In the genomic region with DNA sequence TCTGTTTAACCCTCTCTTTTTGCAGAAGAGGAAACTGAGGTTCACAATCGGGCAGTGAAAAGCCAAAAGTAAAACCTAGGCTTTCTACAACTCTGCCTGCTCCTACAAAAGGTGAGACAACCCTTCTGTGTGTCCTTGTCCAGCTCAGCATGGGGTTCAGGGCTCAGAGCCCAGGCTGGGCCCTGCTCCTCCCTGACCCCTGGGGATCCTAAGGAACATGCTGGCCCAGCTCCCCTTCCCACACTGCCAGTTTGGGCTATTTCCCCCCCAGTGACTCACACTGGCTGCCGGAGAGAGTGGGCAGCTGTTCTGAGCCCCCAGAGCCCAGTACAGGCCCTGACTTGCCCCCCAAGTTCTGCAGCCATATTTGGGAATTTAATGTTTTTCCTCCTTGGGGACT, we compare ENCODE assay signal across 12 cellular contexts. TPM values are rescaled to one million over a fixed set of nuclear protein-coding genes. Genes with fewer than 3 reads are reported as not detected.
DNase-seq lines count a peak whose midpoint lies in the region; ATAC-seq and TF ChIP-seq lines count a peak whose summit lies in the region.
"Had no signal": no experiment of that assay in that cellular context is flagged by ENCODE, and none has a peak within 500 bp of the region (broad histone marks: within the 10 kb centered on the region; RNA-seq: fewer than 3 reads in every experiment).

No MANE protein-coding gene starts in this region.

- WGBS in prostate gland: 36% methylated on average over 2 of the region's 2 CpGs

- H3K4me1 Mint-ChIP-seq in Calu3 (ENCODE audit: low read depth, unreplicated experiment): peaks cover 13% of the 10 kb centered on the region
- peaks cover 29% of the 10 kb centered on the region for H3K4me1 Mint-ChIP-seq in activated T-helper 1 cell treated with anti-CD3 and anti-CD28 coated beads, Interleukin-12 subunit alpha, Interleukin-12 subunit beta, Interleukin-2, Interleukin-4 antibody, amounts not matched to agents 30 ng/mL and 10 ng/mL and 1 ng/mL, durations not matched to agents 14 hours and 24 hours and 36 hours (ENCODE audit: low read depth)

- H3K36me3 Mint-ChIP-seq in Calu3 (ENCODE audit: insufficient read depth, unreplicated experiment): peaks cover 33% of the 10 kb centered on the region
- H3K36me3 Mint-ChIP-seq in activated T-helper 1 cell treated with anti-CD3 and anti-CD28 coated beads, Interleukin-12 subunit alpha, Interleukin-12 subunit beta, Interleukin-2, Interleukin-4 antibody, amounts not matched to agents 30 ng/mL and 10 ng/mL and 1 ng/mL, durations not matched to agents 14 hours and 24 hours and 36 hours (ENCODE audit: low read depth): no peaks in the 10 kb centered on the region

- H3K27me3 ChIP-seq in left ventricle myocardium inferior (ENCODE audit: low read depth) (no peaks in the 10 kb centered on the region), prostate gland (replicated peaks; ENCODE audit: insufficient read depth) (no peaks in the 10 kb centered on the region)

- peak overlapping the region; percentile 70 for H3K4me3 Mint-ChIP-seq in Calu3 (ENCODE audit: low read depth, unreplicated experiment)
- H3K4me3 Mint-ChIP-seq in activated T-helper 1 cell treated with anti-CD3 and anti-CD28 coated beads, Interleukin-12 subunit alpha, Interleukin-12 subunit beta, Interleukin-2, Interleukin-4 antibody, amounts not matched to agents 30 ng/mL and 10 ng/mL and 1 ng/mL, durations not matched to agents 14 hours and 24 hours and 36 hours: peak overlapping the region; percentile 41

- no peak for TF ChIP-seq CTCF in Calu3 (IDR thresholded peaks at IDR 0.05; ENCODE audit: unreplicated experiment)
- no peak for TF ChIP-seq CTCF in left ventricle myocardium inferior (IDR thresholded peaks at IDR 0.05; ENCODE audit: borderline replicate concordance)
- TF ChIP-seq CTCF in prostate gland (IDR thresholded peaks at IDR 0.05): no peak

- intact Hi-C loops in Calu3 (cut with micrococcal nuclease; ENCODE audit: unreplicated experiment): no loop called here
- intact Hi-C loops in activated T-helper 1 cell treated with anti-CD3 and anti-CD28 coated beads, Interleukin-12 subunit alpha, Interleukin-12 subunit beta, Interleukin-2, Interleukin-4 antibody, amounts not matched to agents 30 ng/mL and 10 ng/mL and 1 ng/mL, durations not matched to agents 14 hours and 24 hours and 36 hours (cut with micrococcal nuclease): no loop called here
- intact Hi-C loops in left ventricle myocardium inferior (cut with micrococcal nuclease): no loop called here
- intact Hi-C loops in prostate gland (cut with DNase I): loop anchor here (5.0 kb wide), 1 partner anchor 111 kb away; no protein-coding TSS in a partner anchor

- H3K4me1 ChIP-seq in left ventricle myocardium inferior (peaks cover 66% of the 10 kb centered on the region), prostate gland (replicated peaks) (no peaks in the 10 kb centered on the region)

- H3K4me3 ChIP-seq in left ventricle myocardium inferior: peak overlapping the region; percentile 32
- no peak overlapping the region for H3K4me3 ChIP-seq in prostate gland

- no peak for DNase-seq in Calu3
- no peak for DNase-seq in activated T-helper 1 cell treated with anti-CD3 and anti-CD28 coated beads, Interleukin-12 subunit alpha, Interleukin-12 subunit beta, Interleukin-2, Interleukin-4 antibody, amounts not matched to agents 30 ng/mL and 10 ng/mL and 1 ng/mL, durations not matched to agents 14 hours and 24 hours and 36 hours (ENCODE audit: low spot score)
- DNase-seq in left ventricle myocardium inferior: peak; percentile 58
- no peak for DNase-seq in prostate gland (ENCODE audit: low spot score)
- DNase-seq in DMS79 (lab: John Stamatoyannopoulos, UW): no peak
- DNase-seq: COR-L47, NCI-H524 had no signal

- H3K9me3 ChIP-seq in left ventricle myocardium inferior (replicated peaks) (no peaks in the 10 kb centered on the region), prostate gland (no peaks in the 10 kb centered on the region)

- ATAC-seq in GM21723 (IDR thresholded peaks at IDR 0.05; ENCODE audit: unreplicated experiment) (no peak), HG02973 (IDR thresholded peaks at IDR 0.05; ENCODE audit: unreplicated experiment) (no peak), GM18520 (IDR thresholded peaks at IDR 0.05; ENCODE audit: unreplicated experiment) (no peak)

- H3K36me3 ChIP-seq in left ventricle myocardium inferior: no peaks in the 10 kb centered on the region
- no peaks in the 10 kb centered on the region for H3K36me3 ChIP-seq in prostate gland

- H3K27ac ChIP-seq in left ventricle myocardium inferior (replicated peaks) (peak overlapping the region; percentile 94), prostate gland (peak overlapping the region; percentile 15 to 45)

- H3K27ac Mint-ChIP-seq in Calu3 (ENCODE audit: unreplicated experiment): peak overlapping the region; percentile 8
- H3K27ac Mint-ChIP-seq in activated T-helper 1 cell treated with anti-CD3 and anti-CD28 coated beads, Interleukin-12 subunit alpha, Interleukin-12 subunit beta, Interleukin-2, Interleukin-4 antibody, amounts not matched to agents 30 ng/mL and 10 ng/mL and 1 ng/mL, durations not matched to agents 14 hours and 24 hours and 36 hours: no peak overlapping the region

- BruUV-seq in Calu3 (replicated peaks; lab: Mats Ljungman, UMichigan): no TSS peak

- H3K9me3 Mint-ChIP-seq in Calu3 (ENCODE audit: low read depth, unreplicated experiment): no peaks in the 10 kb centered on the region
- no peaks in the 10 kb centered on the region for H3K9me3 Mint-ChIP-seq in activated T-helper 1 cell treated with anti-CD3 and anti-CD28 coated beads, Interleukin-12 subunit alpha, Interleukin-12 subunit beta, Interleukin-2, Interleukin-4 antibody, amounts not matched to agents 30 ng/mL and 10 ng/mL and 1 ng/mL, durations not matched to agents 14 hours and 24 hours and 36 hours

- no peak for TF ChIP-seq POLR2A in prostate gland (IDR thresholded peaks at IDR 0.05)

- CTCF ChIA-PET in Calu3 (lab: Charles Lee): interaction anchor here (0.5 kb wide), 1 partner anchor 257 kb away, joined by 3 read pairs; no protein-coding TSS in a partner anchor

- H3K27me3 Mint-ChIP-seq in Calu3 (ENCODE audit: unreplicated experiment): no peaks in the 10 kb centered on the region
- H3K27me3 Mint-ChIP-seq in activated T-helper 1 cell treated with anti-CD3 and anti-CD28 coated beads, Interleukin-12 subunit alpha, Interleukin-12 subunit beta, Interleukin-2, Interleukin-4 antibody, amounts not matched to agents 30 ng/mL and 10 ng/mL and 1 ng/mL, durations not matched to agents 14 hours and 24 hours and 36 hours (ENCODE audit: insufficient read depth): no peaks in the 10 kb centered on the region

RNA-seq across cellular contexts. Expression of gene FAM229A, which starts 8.9 kb away (rescaled TPM):
- total RNA-seq in Calu3 (2022) (7.3 and 7.5 TPM in 2 replicates), left ventricle myocardium inferior (2.1 TPM), prostate gland (10 to 100 TPM in 1 of 2 donors, 1 to 10 TPM in 1; 8.5 to 24.2 TPM)
- total RNA-seq in activated T-helper 1 cell treated with anti-CD3 and anti-CD28 coated beads, Interleukin-12 subunit alpha, Interleukin-12 subunit beta, Interleukin-2, Interleukin-4 antibody, amounts not matched to agents 30 ng/mL and 10 ng/mL and 1 ng/mL, durations not matched to agents 14 hours and 24 hours and 36 hours: 4.0 TPM in 2 replicates

RNA-seq across cellular contexts. Expression of gene TSSK3, which starts 8.9 kb away (rescaled TPM):
- total RNA-seq in Calu3 (2022): 1.8 and 5.1 TPM in 2 replicates
- 0.51 and 1.3 TPM in 2 replicates for total RNA-seq in activated T-helper 1 cell treated with anti-CD3 and anti-CD28 coated beads, Interleukin-12 subunit alpha, Interleukin-12 subunit beta, Interleukin-2, Interleukin-4 antibody, amounts not matched to agents 30 ng/mL and 10 ng/mL and 1 ng/mL, durations not matched to agents 14 hours and 24 hours and 36 hours
- 2.1 TPM for total RNA-seq in left ventricle myocardium inferior
- total RNA-seq in prostate gland: 1 to 10 TPM in 1 of 2 donors, not detected in 1; 7.0 TPM
- total RNA-seq: epithelial cell of proximal tubule, lung microvascular endothelial cell had no signal

RNA-seq across cellular contexts. Expression of gene MARCKSL1, which starts 17.4 kb away (rescaled TPM):
- 169 and 193 TPM in 2 replicates for total RNA-seq in Calu3 (2022)
- 31.6 and 31.8 TPM in 2 replicates for total RNA-seq in activated T-helper 1 cell treated with anti-CD3 and anti-CD28 coated beads, Interleukin-12 subunit alpha, Interleukin-12 subunit beta, Interleukin-2, Interleukin-4 antibody, amounts not matched to agents 30 ng/mL and 10 ng/mL and 1 ng/mL, durations not matched to agents 14 hours and 24 hours and 36 hours
- total RNA-seq in left ventricle myocardium inferior: 10.0 TPM
- total RNA-seq in prostate gland: 100 to 1,000 TPM; 144 to 243 TPM

RNA-seq across cellular contexts. Expression of gene BSDC1, which starts 40.8 kb away (rescaled TPM):
- total RNA-seq in Calu3 (2022) (48.5 and 49.4 TPM in 2 replicates), left ventricle myocardium inferior (44.9 TPM), prostate gland (100 to 1,000 TPM in 1 of 2 donors, 10 to 100 TPM in 1; 78.3 to 248 TPM)
- total RNA-seq in activated T-helper 1 cell treated with anti-CD3 and anti-CD28 coated beads, Interleukin-12 subunit alpha, Interleukin-12 subunit beta, Interleukin-2, Interleukin-4 antibody, amounts not matched to agents 30 ng/mL and 10 ng/mL and 1 ng/mL, durations not matched to agents 14 hours and 24 hours and 36 hours: 48.8 and 50.3 TPM in 2 replicates
